8 cellular contexts compared by ENCODE assay signal in genomic region chr9:128927731-128928411, GRCh38. TPM values are rescaled to one million over a fixed set of nuclear protein-coding genes. Genes with fewer than 3 reads are reported as not detected.
DNase-seq lines count a peak whose midpoint lies in the region; ATAC-seq and TF ChIP-seq lines count a peak whose summit lies in the region.

No MANE protein-coding gene starts in this region.

- peak; percentile 79 to 90 (median 87) for TF ChIP-seq CTCF in testis (IDR thresholded peaks at IDR 0.05)

- H3K9me3 Mint-ChIP-seq in activated CD4-positive, alpha-beta T cell treated with anti-CD3 and anti-CD28 coated beads, Interleukin-2, amount 10 ng/mL, durations not matched to agents 7 days and 5 days, result no peaks in the 10 kb centered on the region

- POLR2A ChIA-PET in activated CD4-positive, alpha-beta T cell treated with anti-CD3 and anti-CD28 coated beads, Interleukin-2, amount 10 ng/mL, durations not matched to agents 7 days and 5 days (lab: Charles Lee), result no interaction called here

- H3K36me3 ChIP-seq in mesodermal cell (ENCODE audit: control insufficient read depth, insufficient read depth, low read length), result peaks cover 3% of the 10 kb centered on the region
- H3K36me3 ChIP-seq in testis (ENCODE audit: low read depth, missing control alignments), result no peaks in the 10 kb centered on the region

- H3K4me1 Mint-ChIP-seq in activated CD4-positive, alpha-beta T cell treated with anti-CD3 and anti-CD28 coated beads, Interleukin-2, amount 10 ng/mL, durations not matched to agents 7 days and 5 days, result peaks cover 25% of the 10 kb centered on the region

- WGBS in mesodermal cell (ENCODE audit: insufficient coverage in 2 of 2), 2 experiments, result 45 to 46% methylated on average over 10 of the region's 10 CpGs
- WGBS in testis, 2 donors, result 38 to 55% methylated on average over 10 of the region's 10 CpGs

- peak; percentile 35 to 70 for DNase-seq in SHP77 (lab: John Stamatoyannopoulos, UW)
- DNase-seq in SHP77 treated with DMSO at 0.1 percent for 48 hours (lab: John Stamatoyannopoulos, UW), result no peak
- DNase-seq in NCI-H2171 treated with DMSO at 0.1 percent for 48 hours (lab: John Stamatoyannopoulos, UW), result peak; percentile 75
- DNase-seq in activated CD4-positive, alpha-beta T cell treated with anti-CD3 and anti-CD28 coated beads, Interleukin-2, amount 10 ng/mL, durations not matched to agents 7 days and 5 days, result peak; percentile 57
- DNase-seq in ecto neural progenitor cell (ENCODE audit: low spot score), result peak; percentile 76
- DNase-seq in testis, result peak; percentile 57

- CTCF ChIA-PET in activated CD4-positive, alpha-beta T cell treated with anti-CD3 and anti-CD28 coated beads, Interleukin-2, amount 10 ng/mL, durations not matched to agents 7 days and 5 days (lab: Charles Lee), result interaction anchor here (0.7 to 2.4 kb wide), 19 partner anchors 9 to 280 kb away, joined by 3 to 9 read pairs (median 4); partner anchors contain the start of genes ENDOG and PKN3

- no peaks in the 10 kb centered on the region for H3K36me3 Mint-ChIP-seq in activated CD4-positive, alpha-beta T cell treated with anti-CD3 and anti-CD28 coated beads, Interleukin-2, amount 10 ng/mL, durations not matched to agents 7 days and 5 days (ENCODE audit: low read depth)

- intact Hi-C loops in testis (cut with DNase I; ENCODE audit: low total_unique reads), result loop anchor here (5.0 kb wide), 1 partner anchor 66 kb away; no protein-coding TSS in a partner anchor

- peak overlapping the region; percentile 41 for H3K27ac ChIP-seq in mesodermal cell (ENCODE audit: low read depth, low read length, severe bottlenecking)
- H3K27ac ChIP-seq in testis, result no peak overlapping the region

- no peaks in the 10 kb centered on the region for H3K27me3 ChIP-seq in testis

- H3K9me3 ChIP-seq in mesodermal cell (ENCODE audit: control insufficient read depth, low read length), result no peaks in the 10 kb centered on the region
- H3K9me3 ChIP-seq in testis, result no peaks in the 10 kb centered on the region

- H3K4me3 ChIP-seq in mesodermal cell (ENCODE audit: extremely low read depth, insufficient read depth, low read length, poor library complexity, severe bottlenecking) (no peak overlapping the region), testis (no peak overlapping the region)

- no peak overlapping the region for H3K27ac Mint-ChIP-seq in activated CD4-positive, alpha-beta T cell treated with anti-CD3 and anti-CD28 coated beads, Interleukin-2, amount 10 ng/mL, durations not matched to agents 7 days and 5 days

- peaks cover 4% of the 10 kb centered on the region for H3K4me1 ChIP-seq in mesodermal cell (ENCODE audit: control insufficient read depth, insufficient read depth, low read length, poor library complexity, severe bottlenecking)
- peaks cover 7% of the 10 kb centered on the region for H3K4me1 ChIP-seq in testis

- H3K4me3 Mint-ChIP-seq in activated CD4-positive, alpha-beta T cell treated with anti-CD3 and anti-CD28 coated beads, Interleukin-2, amount 10 ng/mL, durations not matched to agents 7 days and 5 days, result no peak overlapping the region

- TF ChIP-seq POLR2A in testis (IDR thresholded peaks at IDR 0.05), result no peak

- H3K27me3 Mint-ChIP-seq in activated CD4-positive, alpha-beta T cell treated with anti-CD3 and anti-CD28 coated beads, Interleukin-2, amount 10 ng/mL, durations not matched to agents 7 days and 5 days, result peaks cover 3% of the 10 kb centered on the region

- no peak for ATAC-seq in GM18519 (IDR thresholded peaks at IDR 0.05; ENCODE audit: low FRiP score, unreplicated experiment)

RNA-seq across cellular contexts. Expression of gene PHYHD1, which starts 7.1 kb away (rescaled TPM):
- 1 to 10 TPM; 1.2 to 2.2 TPM for total RNA-seq in activated CD4-positive, alpha-beta T cell treated with anti-CD3 and anti-CD28 coated beads, Interleukin-2, amount 10 ng/mL, durations not matched to agents 7 days and 5 days
- polyA plus RNA-seq in mesodermal cell (2013, experiment 1 of 2), result 20.5 TPM
- 14.5 TPM for polyA plus RNA-seq in mesodermal cell (2013, experiment 2 of 2)
- 10 to 100 TPM; 10.9 to 18.5 TPM for total RNA-seq in testis
- 15.1 TPM for polyA plus RNA-seq in testis (ENCODE audit: insufficient read depth, low read depth, low replicate concordance)

RNA-seq across cellular contexts. Expression of gene DOLK, which starts 19.5 kb away (rescaled TPM):
- 1 to 10 TPM; 8.4 to 9.2 TPM for total RNA-seq in activated CD4-positive, alpha-beta T cell treated with anti-CD3 and anti-CD28 coated beads, Interleukin-2, amount 10 ng/mL, durations not matched to agents 7 days and 5 days
- 12.9 TPM for polyA plus RNA-seq in mesodermal cell (2013, experiment 1 of 2)
- 12.3 TPM for polyA plus RNA-seq in mesodermal cell (2013, experiment 2 of 2)
- total RNA-seq in testis, result 10 to 100 TPM; 26.4 to 29.4 TPM
- polyA plus RNA-seq in testis (ENCODE audit: insufficient read depth, low read depth, low replicate concordance), result 36.9 TPM

RNA-seq across cellular contexts. Expression of gene NUP188, which starts 19.6 kb away (rescaled TPM):
- 10 to 100 TPM; 87.7 to 87.8 TPM for total RNA-seq in activated CD4-positive, alpha-beta T cell treated with anti-CD3 and anti-CD28 coated beads, Interleukin-2, amount 10 ng/mL, durations not matched to agents 7 days and 5 days
- 46.3 TPM for polyA plus RNA-seq in mesodermal cell (2013, experiment 1 of 2)
- polyA plus RNA-seq in mesodermal cell (2013, experiment 2 of 2), result 41.6 TPM
- total RNA-seq in testis, result 100 to 1,000 TPM; 165 to 184 TPM
- polyA plus RNA-seq in testis (ENCODE audit: insufficient read depth, low read depth, low replicate concordance), result 241 TPM

RNA-seq across cellular contexts. Expression of gene LRRC8A, which starts 45.9 kb away (rescaled TPM):
- total RNA-seq in activated CD4-positive, alpha-beta T cell treated with anti-CD3 and anti-CD28 coated beads, Interleukin-2, amount 10 ng/mL, durations not matched to agents 7 days and 5 days, result 10 to 100 TPM; 42.4 to 48.0 TPM
- 65.4 TPM for polyA plus RNA-seq in mesodermal cell (2013, experiment 1 of 2)
- 51.7 TPM for polyA plus RNA-seq in mesodermal cell (2013, experiment 2 of 2)
- 10 to 100 TPM; 54.3 to 61.3 TPM for total RNA-seq in testis
- 30.9 TPM for polyA plus RNA-seq in testis (ENCODE audit: insufficient read depth, low read depth, low replicate concordance)

RNA-seq across cellular contexts. Expression of gene KYAT1, which starts 46.1 kb away (rescaled TPM):
- total RNA-seq in activated CD4-positive, alpha-beta T cell treated with anti-CD3 and anti-CD28 coated beads, Interleukin-2, amount 10 ng/mL, durations not matched to agents 7 days and 5 days, result 10 to 100 TPM; 15.2 to 17.7 TPM
- polyA plus RNA-seq in mesodermal cell (2013, experiment 1 of 2), result 22.5 TPM
- 15.8 TPM for polyA plus RNA-seq in mesodermal cell (2013, experiment 2 of 2)
- total RNA-seq in testis, result 10 to 100 TPM; 14.0 to 18.0 TPM
- 11.6 TPM for polyA plus RNA-seq in testis (ENCODE audit: insufficient read depth, low read depth, low replicate concordance)
